19 cellular contexts compared by ENCODE assay signal in the genomic region with DNA sequence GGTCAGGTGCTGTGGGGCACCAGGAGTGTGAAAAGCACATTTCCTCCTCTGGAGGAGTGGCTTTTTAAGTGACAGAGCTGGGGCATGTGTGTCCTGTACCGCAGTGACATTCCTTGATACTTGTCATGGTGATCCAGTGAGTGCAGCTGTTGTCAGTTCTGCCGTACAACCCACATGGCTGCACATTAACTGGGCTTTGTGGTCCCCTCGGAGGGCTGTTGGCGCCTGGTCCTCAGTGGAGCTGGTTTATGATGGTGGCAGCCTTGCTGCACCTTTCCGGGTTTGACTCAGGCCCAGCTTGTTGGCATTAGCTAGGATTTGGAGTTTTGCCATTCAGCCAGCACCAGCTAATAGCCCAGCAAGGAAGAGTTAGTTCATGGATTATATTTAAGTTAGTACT. TPM values are rescaled to one million over a fixed set of nuclear protein-coding genes. Genes with fewer than 3 reads are reported as not detected.
DNase-seq lines count a peak whose midpoint lies in the region; ATAC-seq and TF ChIP-seq lines count a peak whose summit lies in the region.
"Had no signal": no experiment of that assay in that cellular context is flagged by ENCODE, and none has a peak within 500 bp of the region (broad histone marks: within the 10 kb centered on the region; RNA-seq: fewer than 3 reads in every experiment).

No MANE protein-coding gene starts in this region.

- TF ChIP-seq POLR2A in vagina (IDR thresholded peaks at IDR 0.05): no peak

- DNase-seq in NCI-H1092 treated with DMSO at 0.1 percent for 48 hours (lab: John Stamatoyannopoulos, UW) (peak; percentile 50), left cardiac atrium (no peak), psoas muscle (no peak), NCI-H2029 treated with DMSO at 0.1 percent for 48 hours (lab: John Stamatoyannopoulos, UW) (no peak), vagina (ENCODE audit: extremely low spot score in 2 of 2) (no peak), UCSD-AML1 (lab: John Stamatoyannopoulos, UW; ENCODE audit: unreplicated experiment) (no peak)
- DNase-seq: activated CD4-positive, CD25-positive, alpha-beta regulatory T cell; gastrocnemius medialis; HFFc6; immature natural killer cell; MG63; NCI-H748 treated with DMSO at 0.1 percent for 48 hours; T-helper 1 cell; thyroid gland had no signal

- TF ChIP-seq CTCF in psoas muscle (IDR thresholded peaks at IDR 0.05) (no peak), vagina (IDR thresholded peaks at IDR 0.05) (no peak)

- ATAC-seq in SK-N-SH treated with all-trans-retinoic acid at 6 μM for 48 hours (peak; percentile 45), left cardiac atrium (peak; percentile 41 to 50), psoas muscle (peak; percentile 59 to 71 (median 63)), HG03469 (IDR thresholded peaks at IDR 0.05; ENCODE audit: unreplicated experiment) (no peak)
- ATAC-seq: activated T-helper 17 cell treated with anti-CD3 and anti-CD28 coated beads, Interleukin-2, amount 50 U/mL, for 72 hours had no signal

- WGBS in psoas muscle, 3 donors: 32 to 55% (median 43%) methylated on average over 5 of the region's 5 CpGs

- H3K4me1 ChIP-seq in psoas muscle (peaks cover 6% of the 10 kb centered on the region), vagina (peaks cover 5% of the 10 kb centered on the region)
- H3K4me1 ChIP-seq: thyroid gland had no signal

- no peak overlapping the region for H3K4me3 ChIP-seq in psoas muscle
- no peak overlapping the region for H3K4me3 ChIP-seq in vagina
- H3K4me3 ChIP-seq: gastrocnemius medialis, MG63, Peyer's patch, skin epidermis, thyroid gland had no signal

- H3K36me3 ChIP-seq in psoas muscle (ENCODE audit: insufficient read depth in 1 of 2, low read depth in 1 of 2) (no peaks in the 10 kb centered on the region), vagina (no peaks in the 10 kb centered on the region)
- H3K36me3 ChIP-seq: gastrocnemius medialis, MG63, Peyer's patch, thyroid gland had no signal

- intact Hi-C loops in left cardiac atrium (cut with DNase I) (no loop called here), psoas muscle (cut with DNase I) (no loop called here), vagina (cut with DNase I) (no loop called here)

- H3K27ac ChIP-seq in psoas muscle: no peak overlapping the region
- H3K27ac ChIP-seq in vagina: no peak overlapping the region
- H3K27ac ChIP-seq: gastrocnemius medialis, skin epidermis, thyroid gland had no signal

- no peaks in the 10 kb centered on the region for H3K9me3 ChIP-seq in psoas muscle
- no peaks in the 10 kb centered on the region for H3K9me3 ChIP-seq in vagina
- H3K9me3 ChIP-seq: gastrocnemius medialis, MG63, Peyer's patch, thyroid gland had no signal

- H3K27me3 ChIP-seq in psoas muscle (ENCODE audit: insufficient read depth in 3 of 3, low read length in 2 of 3) (no peaks in the 10 kb centered on the region), vagina (no peaks in the 10 kb centered on the region)
- H3K27me3 ChIP-seq: gastrocnemius medialis, MG63, Peyer's patch, thyroid gland had no signal

TF ChIP-seq in SK-N-SH treated with all-trans-retinoic acid at 6 μM for 48 hours, 23 proteins besides CTCF, POLR2A, EP300 and RAD21:
- no peak for TF ChIP-seq ZC3H10 (CRISPR knock-in tag; IDR thresholded peaks at IDR 0.05)
- TF ChIP-seq, protein P1, sequence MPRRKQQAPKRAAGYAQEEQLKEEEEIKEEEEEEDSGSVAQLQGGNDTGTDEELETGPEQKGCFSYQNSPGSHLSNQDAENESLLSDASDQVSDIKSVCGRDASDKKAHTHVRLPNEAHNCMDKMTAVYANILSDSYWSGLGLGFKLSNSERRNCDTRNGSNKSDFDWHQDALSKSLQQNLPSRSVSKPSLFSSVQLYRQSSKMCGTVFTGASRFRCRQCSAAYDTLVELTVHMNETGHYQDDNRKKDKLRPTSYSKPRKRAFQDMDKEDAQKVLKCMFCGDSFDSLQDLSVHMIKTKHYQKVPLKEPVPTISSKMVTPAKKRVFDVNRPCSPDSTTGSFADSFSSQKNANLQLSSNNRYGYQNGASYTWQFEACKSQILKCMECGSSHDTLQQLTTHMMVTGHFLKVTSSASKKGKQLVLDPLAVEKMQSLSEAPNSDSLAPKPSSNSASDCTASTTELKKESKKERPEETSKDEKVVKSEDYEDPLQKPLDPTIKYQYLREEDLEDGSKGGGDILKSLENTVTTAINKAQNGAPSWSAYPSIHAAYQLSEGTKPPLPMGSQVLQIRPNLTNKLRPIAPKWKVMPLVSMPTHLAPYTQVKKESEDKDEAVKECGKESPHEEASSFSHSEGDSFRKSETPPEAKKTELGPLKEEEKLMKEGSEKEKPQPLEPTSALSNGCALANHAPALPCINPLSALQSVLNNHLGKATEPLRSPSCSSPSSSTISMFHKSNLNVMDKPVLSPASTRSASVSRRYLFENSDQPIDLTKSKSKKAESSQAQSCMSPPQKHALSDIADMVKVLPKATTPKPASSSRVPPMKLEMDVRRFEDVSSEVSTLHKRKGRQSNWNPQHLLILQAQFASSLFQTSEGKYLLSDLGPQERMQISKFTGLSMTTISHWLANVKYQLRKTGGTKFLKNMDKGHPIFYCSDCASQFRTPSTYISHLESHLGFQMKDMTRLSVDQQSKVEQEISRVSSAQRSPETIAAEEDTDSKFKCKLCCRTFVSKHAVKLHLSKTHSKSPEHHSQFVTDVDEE (CRISPR knock-in tag; IDR thresholded peaks at IDR 0.05): no peak; the same call in 1 of the 2 replicates
- TF ChIP-seq ZNF70 (CRISPR knock-in tag; IDR thresholded peaks at IDR 0.05): no peak
- no peak for TF ChIP-seq PPARA (CRISPR knock-in tag; IDR thresholded peaks at IDR 0.05; ENCODE audit: borderline replicate concordance)
- no peak for TF ChIP-seq TCF4 (CRISPR knock-in tag; IDR thresholded peaks at IDR 0.05; ENCODE audit: borderline replicate concordance)
- TF ChIP-seq, protein P2, sequence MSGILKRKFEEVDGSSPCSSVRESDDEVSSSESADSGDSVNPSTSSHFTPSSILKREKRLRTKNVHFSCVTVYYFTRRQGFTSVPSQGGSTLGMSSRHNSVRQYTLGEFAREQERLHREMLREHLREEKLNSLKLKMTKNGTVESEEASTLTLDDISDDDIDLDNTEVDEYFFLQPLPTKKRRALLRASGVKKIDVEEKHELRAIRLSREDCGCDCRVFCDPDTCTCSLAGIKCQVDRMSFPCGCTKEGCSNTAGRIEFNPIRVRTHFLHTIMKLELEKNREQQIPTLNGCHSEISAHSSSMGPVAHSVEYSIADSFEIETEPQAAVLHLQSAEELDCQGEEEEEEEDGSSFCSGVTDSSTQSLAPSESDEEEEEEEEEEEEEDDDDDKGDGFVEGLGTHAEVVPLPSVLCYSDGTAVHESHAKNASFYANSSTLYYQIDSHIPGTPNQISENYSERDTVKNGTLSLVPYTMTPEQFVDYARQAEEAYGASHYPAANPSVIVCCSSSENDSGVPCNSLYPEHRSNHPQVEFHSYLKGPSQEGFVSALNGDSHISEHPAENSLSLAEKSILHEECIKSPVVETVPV (CRISPR knock-in tag; IDR thresholded peaks at IDR 0.05): no peak
- no peak for TF ChIP-seq GLIS3 (CRISPR knock-in tag; IDR thresholded peaks at IDR 0.05)
- TF ChIP-seq ESRRG (CRISPR knock-in tag; IDR thresholded peaks at IDR 0.05): no peak
- TF ChIP-seq TOX (CRISPR knock-in tag; IDR thresholded peaks at IDR 0.05; ENCODE audit: borderline replicate concordance): no peak
- TF ChIP-seq CSDC2 (CRISPR knock-in tag; IDR thresholded peaks at IDR 0.05): no peak
- TF ChIP-seq, protein P3, sequence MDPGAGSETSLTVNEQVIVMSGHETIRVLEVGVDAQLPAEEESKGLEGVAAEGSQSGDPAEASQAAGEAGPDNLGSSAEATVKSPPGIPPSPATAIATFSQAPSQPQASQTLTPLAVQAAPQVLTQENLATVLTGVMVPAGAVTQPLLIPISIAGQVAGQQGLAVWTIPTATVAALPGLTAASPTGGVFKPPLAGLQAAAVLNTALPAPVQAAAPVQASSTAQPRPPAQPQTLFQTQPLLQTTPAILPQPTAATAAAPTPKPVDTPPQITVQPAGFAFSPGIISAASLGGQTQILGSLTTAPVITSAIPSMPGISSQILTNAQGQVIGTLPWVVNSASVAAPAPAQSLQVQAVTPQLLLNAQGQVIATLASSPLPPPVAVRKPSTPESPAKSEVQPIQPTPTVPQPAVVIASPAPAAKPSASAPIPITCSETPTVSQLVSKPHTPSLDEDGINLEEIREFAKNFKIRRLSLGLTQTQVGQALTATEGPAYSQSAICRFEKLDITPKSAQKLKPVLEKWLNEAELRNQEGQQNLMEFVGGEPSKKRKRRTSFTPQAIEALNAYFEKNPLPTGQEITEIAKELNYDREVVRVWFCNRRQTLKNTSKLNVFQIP (CRISPR knock-in tag; IDR thresholded peaks at IDR 0.05; ENCODE audit: borderline replicate concordance, low read depth): no peak; the same call in 1 of the 2 replicates
- TF ChIP-seq OSR1 (CRISPR knock-in tag; IDR thresholded peaks at IDR 0.05): no peak
- no peak for TF ChIP-seq ARNTL (CRISPR knock-in tag; IDR thresholded peaks at IDR 0.05; ENCODE audit: borderline replicate concordance, low read depth)

RNA-seq across cellular contexts. Expression of a gene that starts 23.8 kb away (rescaled TPM):
- total RNA-seq in left cardiac atrium: 1 to 10 TPM; 5.2 to 5.9 TPM
- 1 to 10 TPM; 6.0 to 9.3 (median 7.3) TPM for total RNA-seq in psoas muscle
- 10 to 100 TPM in 1 of 3 donors, 1 to 10 TPM in 2; 6.7 to 11.7 (median 9.3) TPM for polyA plus RNA-seq in psoas muscle
- 4.2 TPM for total RNA-seq in vagina
